ENCODE assay signal across 1 cellular context in the genomic region with DNA sequence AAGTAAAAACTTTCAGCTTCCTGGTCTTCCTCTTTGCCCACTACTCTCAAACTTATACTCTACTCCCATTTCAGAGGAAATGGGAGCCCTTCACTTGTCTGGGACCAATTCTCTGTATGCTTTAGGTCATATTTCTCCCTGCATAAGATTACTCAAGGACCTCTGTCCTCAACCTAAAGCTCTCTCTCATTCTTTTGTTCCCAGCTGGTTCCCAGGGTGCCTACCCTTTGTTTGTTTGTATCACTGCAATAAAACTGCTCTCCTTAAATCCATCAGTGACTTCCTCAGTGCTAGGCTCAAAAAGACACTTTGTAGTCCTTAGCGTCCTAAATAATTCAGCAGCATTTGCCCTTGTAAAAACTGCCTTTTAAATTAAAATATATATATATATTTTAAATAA.
TF ChIP-seq lines count a peak whose summit lies in the region.

No MANE protein-coding gene starts in this region.

TF ChIP-seq in WTC11, 78 proteins besides CTCF, POLR2A, EP300 and RAD21 (continued from another document):
- TF ChIP-seq, protein P1, sequence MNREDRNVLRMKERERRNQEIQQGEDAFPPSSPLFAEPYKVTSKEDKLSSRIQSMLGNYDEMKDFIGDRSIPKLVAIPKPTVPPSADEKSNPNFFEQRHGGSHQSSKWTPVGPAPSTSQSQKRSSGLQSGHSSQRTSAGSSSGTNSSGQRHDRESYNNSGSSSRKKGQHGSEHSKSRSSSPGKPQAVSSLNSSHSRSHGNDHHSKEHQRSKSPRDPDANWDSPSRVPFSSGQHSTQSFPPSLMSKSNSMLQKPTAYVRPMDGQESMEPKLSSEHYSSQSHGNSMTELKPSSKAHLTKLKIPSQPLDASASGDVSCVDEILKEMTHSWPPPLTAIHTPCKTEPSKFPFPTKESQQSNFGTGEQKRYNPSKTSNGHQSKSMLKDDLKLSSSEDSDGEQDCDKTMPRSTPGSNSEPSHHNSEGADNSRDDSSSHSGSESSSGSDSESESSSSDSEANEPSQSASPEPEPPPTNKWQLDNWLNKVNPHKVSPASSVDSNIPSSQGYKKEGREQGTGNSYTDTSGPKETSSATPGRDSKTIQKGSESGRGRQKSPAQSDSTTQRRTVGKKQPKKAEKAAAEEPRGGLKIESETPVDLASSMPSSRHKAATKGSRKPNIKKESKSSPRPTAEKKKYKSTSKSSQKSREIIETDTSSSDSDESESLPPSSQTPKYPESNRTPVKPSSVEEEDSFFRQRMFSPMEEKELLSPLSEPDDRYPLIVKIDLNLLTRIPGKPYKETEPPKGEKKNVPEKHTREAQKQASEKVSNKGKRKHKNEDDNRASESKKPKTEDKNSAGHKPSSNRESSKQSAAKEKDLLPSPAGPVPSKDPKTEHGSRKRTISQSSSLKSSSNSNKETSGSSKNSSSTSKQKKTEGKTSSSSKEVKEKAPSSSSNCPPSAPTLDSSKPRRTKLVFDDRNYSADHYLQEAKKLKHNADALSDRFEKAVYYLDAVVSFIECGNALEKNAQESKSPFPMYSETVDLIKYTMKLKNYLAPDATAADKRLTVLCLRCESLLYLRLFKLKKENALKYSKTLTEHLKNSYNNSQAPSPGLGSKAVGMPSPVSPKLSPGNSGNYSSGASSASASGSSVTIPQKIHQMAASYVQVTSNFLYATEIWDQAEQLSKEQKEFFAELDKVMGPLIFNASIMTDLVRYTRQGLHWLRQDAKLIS (CRISPR knock-in tag; IDR thresholded peaks at IDR 0.05; ENCODE audit: borderline replicate concordance), result no peak
- no peak for TF ChIP-seq TP53 (CRISPR knock-in tag; IDR thresholded peaks at IDR 0.05)
- TF ChIP-seq, protein P2, sequence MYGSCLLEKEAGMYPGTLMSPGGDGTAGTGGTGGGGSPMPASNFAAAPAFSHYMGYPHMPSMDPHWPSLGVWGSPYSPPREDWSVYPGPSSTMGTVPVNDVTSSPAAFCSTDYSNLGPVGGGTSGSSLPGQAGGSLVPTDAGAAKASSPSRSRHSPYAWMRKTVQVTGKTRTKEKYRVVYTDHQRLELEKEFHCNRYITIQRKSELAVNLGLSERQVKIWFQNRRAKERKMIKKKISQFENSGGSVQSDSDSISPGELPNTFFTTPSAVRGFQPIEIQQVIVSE (CRISPR knock-in tag; IDR thresholded peaks at IDR 0.05; ENCODE audit: borderline replicate concordance), result no peak
- no peak for TF ChIP-seq PRRX2 (CRISPR knock-in tag; IDR thresholded peaks at IDR 0.05)
- no peak for TF ChIP-seq SMAD3 (CRISPR knock-in tag; IDR thresholded peaks at IDR 0.05; ENCODE audit: borderline replicate concordance)
- no peak for TF ChIP-seq FOXP1 (CRISPR knock-in tag; IDR thresholded peaks at IDR 0.05; ENCODE audit: borderline replicate concordance)
- TF ChIP-seq ATF1 (CRISPR knock-in tag; IDR thresholded peaks at IDR 0.05), result no peak
- TF ChIP-seq, protein P3, sequence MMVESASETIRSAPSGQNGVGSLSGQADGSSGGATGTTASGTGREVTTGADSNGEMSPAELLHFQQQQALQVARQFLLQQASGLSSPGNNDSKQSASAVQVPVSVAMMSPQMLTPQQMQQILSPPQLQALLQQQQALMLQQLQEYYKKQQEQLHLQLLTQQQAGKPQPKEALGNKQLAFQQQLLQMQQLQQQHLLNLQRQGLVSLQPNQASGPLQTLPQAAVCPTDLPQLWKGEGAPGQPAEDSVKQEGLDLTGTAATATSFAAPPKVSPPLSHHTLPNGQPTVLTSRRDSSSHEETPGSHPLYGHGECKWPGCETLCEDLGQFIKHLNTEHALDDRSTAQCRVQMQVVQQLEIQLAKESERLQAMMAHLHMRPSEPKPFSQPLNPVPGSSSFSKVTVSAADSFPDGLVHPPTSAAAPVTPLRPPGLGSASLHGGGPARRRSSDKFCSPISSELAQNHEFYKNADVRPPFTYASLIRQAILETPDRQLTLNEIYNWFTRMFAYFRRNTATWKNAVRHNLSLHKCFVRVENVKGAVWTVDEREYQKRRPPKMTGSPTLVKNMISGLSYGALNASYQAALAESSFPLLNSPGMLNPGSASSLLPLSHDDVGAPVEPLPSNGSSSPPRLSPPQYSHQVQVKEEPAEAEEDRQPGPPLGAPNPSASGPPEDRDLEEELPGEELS (CRISPR knock-in tag; IDR thresholded peaks at IDR 0.05), result no peak
- TF ChIP-seq, protein P4, sequence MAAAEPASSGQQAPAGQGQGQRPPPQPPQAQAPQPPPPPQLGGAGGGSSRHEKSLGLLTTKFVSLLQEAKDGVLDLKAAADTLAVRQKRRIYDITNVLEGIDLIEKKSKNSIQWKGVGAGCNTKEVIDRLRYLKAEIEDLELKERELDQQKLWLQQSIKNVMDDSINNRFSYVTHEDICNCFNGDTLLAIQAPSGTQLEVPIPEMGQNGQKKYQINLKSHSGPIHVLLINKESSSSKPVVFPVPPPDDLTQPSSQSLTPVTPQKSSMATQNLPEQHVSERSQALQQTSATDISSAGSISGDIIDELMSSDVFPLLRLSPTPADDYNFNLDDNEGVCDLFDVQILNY (CRISPR knock-in tag; IDR thresholded peaks at IDR 0.05), result no peak
- no peak for TF ChIP-seq TEAD4 (CRISPR knock-in tag; IDR thresholded peaks at IDR 0.05)
- TF ChIP-seq RELA (CRISPR knock-in tag; IDR thresholded peaks at IDR 0.05; ENCODE audit: borderline replicate concordance), result no peak
- TF ChIP-seq, protein P5, sequence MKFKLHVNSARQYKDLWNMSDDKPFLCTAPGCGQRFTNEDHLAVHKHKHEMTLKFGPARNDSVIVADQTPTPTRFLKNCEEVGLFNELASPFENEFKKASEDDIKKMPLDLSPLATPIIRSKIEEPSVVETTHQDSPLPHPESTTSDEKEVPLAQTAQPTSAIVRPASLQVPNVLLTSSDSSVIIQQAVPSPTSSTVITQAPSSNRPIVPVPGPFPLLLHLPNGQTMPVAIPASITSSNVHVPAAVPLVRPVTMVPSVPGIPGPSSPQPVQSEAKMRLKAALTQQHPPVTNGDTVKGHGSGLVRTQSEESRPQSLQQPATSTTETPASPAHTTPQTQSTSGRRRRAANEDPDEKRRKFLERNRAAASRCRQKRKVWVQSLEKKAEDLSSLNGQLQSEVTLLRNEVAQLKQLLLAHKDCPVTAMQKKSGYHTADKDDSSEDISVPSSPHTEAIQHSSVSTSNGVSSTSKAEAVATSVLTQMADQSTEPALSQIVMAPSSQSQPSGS (CRISPR knock-in tag; IDR thresholded peaks at IDR 0.05; ENCODE audit: borderline replicate concordance, low read depth), result no peak
